8 cellular contexts compared by ENCODE assay signal in the genomic region with DNA sequence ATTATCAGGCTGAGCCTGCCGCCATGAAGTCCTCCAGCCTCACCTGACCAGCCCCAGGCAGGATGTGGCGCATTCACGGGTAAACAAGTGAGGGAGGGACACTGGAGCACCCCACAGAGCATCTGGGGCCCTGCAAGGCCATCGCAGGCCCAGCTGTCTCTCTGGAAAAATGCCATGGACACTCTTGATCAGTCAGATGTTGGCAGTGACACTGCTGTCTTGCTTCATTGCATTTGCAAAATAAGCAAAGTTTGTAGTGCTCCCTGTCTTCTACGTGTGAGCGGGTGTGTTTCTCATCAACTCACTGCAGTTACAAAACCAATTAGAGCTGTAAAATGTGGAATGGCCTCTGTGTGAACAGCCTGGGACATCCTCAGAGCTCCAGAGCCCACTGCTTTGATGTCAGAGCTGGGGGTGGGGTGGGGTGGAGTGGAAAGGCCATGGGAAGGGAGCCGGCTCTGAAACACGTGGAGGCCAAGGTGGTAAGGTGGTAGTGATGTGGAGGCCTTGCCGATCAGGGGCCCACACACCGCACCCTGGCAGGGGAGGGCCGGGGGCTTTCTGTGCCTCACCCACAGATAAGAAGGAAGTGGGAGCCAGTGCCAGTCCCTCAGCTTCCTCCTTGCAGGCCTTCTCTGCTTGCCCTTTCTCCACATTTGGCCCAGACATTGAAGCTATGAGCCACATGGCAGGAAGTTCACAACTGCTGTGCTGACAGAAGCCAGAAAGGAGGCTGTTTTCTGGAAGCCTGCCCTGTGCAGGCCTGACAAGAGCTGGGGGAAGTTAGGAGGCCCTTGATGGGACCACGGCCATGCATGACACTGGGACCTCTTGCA.
DNase-seq lines count a peak whose midpoint lies in the region; ATAC-seq and TF ChIP-seq lines count a peak whose summit lies in the region.

No MANE protein-coding gene starts in this region.

- TF ChIP-seq CTCF in smooth muscle cell (IDR thresholded peaks at IDR 0.05; ENCODE audit: borderline replicate concordance, insufficient read depth, poor library complexity, severe bottlenecking): no peak

- H2AFZ ChIP-seq in smooth muscle cell (ENCODE audit: low read depth): peak overlapping the region; percentile 64

- no peak overlapping the region for H3K27ac ChIP-seq in smooth muscle cell (ENCODE audit: low read depth)

- DNase-seq in KG1 (lab: John Stamatoyannopoulos, UW): peak; percentile 82
- DNase-seq in SK-N-DZ (ENCODE audit: low spot score): peak; percentile 39
- DNase-seq in hippocampal formation (lab: John Stamatoyannopoulos, UW): peak; percentile 56 to 69
- no peak for DNase-seq in smooth muscle cell (lab: John Stamatoyannopoulos, UW; ENCODE audit: unreplicated experiment)
- no peak for DNase-seq in epidermal melanocyte (ENCODE audit: insufficient read length, low spot score)
- DNase-seq in NK-92 treated with Interleukin-12 subunit alpha and Interleukin-12 subunit beta, amount 100 ng/mL, for 24 hours (lab: John Stamatoyannopoulos, UW): no peak

- H3K27me3 ChIP-seq in smooth muscle cell (ENCODE audit: low read depth): no peaks in the 10 kb centered on the region

- no peak overlapping the region for H3K4me2 ChIP-seq in smooth muscle cell

- no peak overlapping the region for H3K4me3 ChIP-seq in smooth muscle cell

- H4K20me1 ChIP-seq in smooth muscle cell (ENCODE audit: low read depth): no peaks in the 10 kb centered on the region

- 53% methylated on average over 12 of the region's 12 CpGs for WGBS in smooth muscle cell (ENCODE audit: low lambda C conversion rate)

- H3K79me2 ChIP-seq in smooth muscle cell (ENCODE audit: low read depth): no peaks in the 10 kb centered on the region

- no peaks in the 10 kb centered on the region for H3K36me3 ChIP-seq in smooth muscle cell (ENCODE audit: low read depth)

- ATAC-seq in HG03175 (IDR thresholded peaks at IDR 0.05; ENCODE audit: unreplicated experiment) (no peak), HG02623 (IDR thresholded peaks at IDR 0.05; ENCODE audit: unreplicated experiment) (no peak)

- H3K4me1 ChIP-seq in smooth muscle cell (ENCODE audit: low read depth): peaks cover 15% of the 10 kb centered on the region

- H3K9me3 ChIP-seq in smooth muscle cell (replicated peaks; ENCODE audit: low read depth): no peaks in the 10 kb centered on the region

- H3F3A ChIP-seq in smooth muscle cell (ENCODE audit: low read depth): no peaks in the 10 kb centered on the region

- no peak overlapping the region for H3K9ac ChIP-seq in smooth muscle cell (ENCODE audit: low read depth)

Comparison
In these comparisons a context has a peak if more than half of its experiments do, and no peak if none do; other contexts are left out.
1. DNase-seq: peak in KG1 (single experiment), SK-N-DZ (single experiment) and hippocampal formation (2 of 2); none in smooth muscle cell (single experiment), epidermal melanocyte (single experiment) and NK-92 treated with Interleukin-12 subunit alpha and Interleukin-12 subunit beta, amount 100 ng/mL, for 24 hours (single experiment).